1 cellular context compared by ENCODE assay signal in genomic region chr21:45478816-45479669, GRCh38.
TF ChIP-seq lines count a peak whose summit lies in the region.

No MANE protein-coding gene starts in this region.

TF ChIP-seq in IMR-90, 13 proteins besides CTCF, POLR2A, EP300 and RAD21:
- TF ChIP-seq MAFK (IDR thresholded peaks at IDR 0.05; ENCODE audit: low read depth, low read length) (no peak), ELK1 (IDR thresholded peaks at IDR 0.05; ENCODE audit: borderline replicate concordance, low read depth, low read length) (no peak), SMC3 (IDR thresholded peaks at IDR 0.05; ENCODE audit: low read depth, low read length) (no peak), RFX5 (IDR thresholded peaks at IDR 0.05; ENCODE audit: low read depth, low read length) (no peak), MXI1 (IDR thresholded peaks at IDR 0.05; ENCODE audit: borderline replicate concordance, low read depth, low read length) (no peak)
